In genomic region chr3:30034246-30034991, GRCh38 we compare ENCODE assay signal across 20 cellular contexts.
A peak's percentile ranks its signal among the peaks of the same experiment; 100 is the strongest.
DNase-seq lines count a peak whose midpoint lies in the region; ATAC-seq, FAIRE-seq and TF ChIP-seq lines count a peak whose summit lies in the region.
"Had no signal": no experiment of that assay in that cellular context is flagged by ENCODE, and none has a peak within 500 bp of the region (broad histone marks: within the 10 kb centered on the region; RNA-seq: fewer than 3 reads in every experiment).

No MANE protein-coding gene starts in this region.

- TF ChIP-seq RAD21 in K562 (CRISPR knock-in tag; conservative IDR thresholded peaks at IDR 0.05 in 1 of 2, IDR thresholded peaks at IDR 0.05 in 1 of 2), result no peak

- no peak overlapping the region for H3K9ac ChIP-seq in K562 (ENCODE audit: insufficient read depth in 1 of 2, low read depth in 2 of 2, low read length in 2 of 2)

- FAIRE-seq in K562 (lab: Jason Lieb, UNC), result no peak
- FAIRE-seq: A549, G401.6, GM12892, H54 had no signal

- TF ChIP-seq POLR2A in K562 (conservative IDR thresholded peaks at IDR 0.05), result no peak

- no peaks in the 10 kb centered on the region for H3K36me3 ChIP-seq in A673 (ENCODE audit: insufficient read depth, low read length, poor library complexity, severe bottlenecking)
- H3K36me3 ChIP-seq in MG63, result no peaks in the 10 kb centered on the region
- H3K36me3 ChIP-seq in K562 (ENCODE audit: control insufficient read depth, insufficient read depth, low read length), result no peaks in the 10 kb centered on the region
- no peaks in the 10 kb centered on the region for H3K36me3 ChIP-seq in H7 (replicated peaks; ENCODE audit: control insufficient read depth, insufficient read depth, low read length)

- DNase-seq in A673 (ENCODE audit: low spot score), result peak; percentile 97
- peak; percentile 28 for DNase-seq in MG63
- no peak for DNase-seq in K562 (ENCODE audit: extremely low read depth in 1 of 4, low spot score in 3 of 4)
- peak; percentile 20 for DNase-seq in iris pigment epithelial cell (ENCODE audit: low read depth)
- DNase-seq in H7, result no peak
- DNase-seq in NCI-H69 (lab: John Stamatoyannopoulos, UW), result no peak
- DNase-seq in activated CD4-positive, alpha-beta T cell treated with anti-CD3 and anti-CD28 coated beads for 4 hours, result no peak
- DNase-seq: 8988T; C1 segment of cervical spinal cord; Caco-2; CD4-positive, alpha-beta memory T cell; DMS153; DND-41; GOT3; HFFc6 had no signal

- H3K27ac ChIP-seq in A673 (ENCODE audit: low read depth, low read length, poor library complexity, severe bottlenecking) (peak overlapping the region; percentile 96), K562 (ENCODE audit: extremely low read depth, low read depth, low read length) (no peak overlapping the region)
- H3K27ac ChIP-seq: A549 had no signal

- intact Hi-C loops in A673 (cut with micrococcal nuclease; ENCODE audit: unreplicated experiment) (loop anchor here (1.0 to 10.0 kb wide), 5 partner anchors 699 to 1180 kb away; partner anchors contain the start of gene RBMS3), K562 (cut with micrococcal nuclease) (no loop called here)

- H3K9me1 ChIP-seq in K562 (ENCODE audit: control insufficient read depth, insufficient read depth, low read length), result no peaks in the 10 kb centered on the region

- CTCF ChIA-PET in A673 (lab: Charles Lee), result interaction anchor here (0.5 to 0.7 kb wide), 5 partner anchors 165 to 1267 kb away, joined by 3 to 10 read pairs (median 4); no protein-coding TSS in a partner anchor
- CTCF ChIA-PET in K562 (lab: Yijun Ruan, JAX; ENCODE audit: low intra/inter-chr PET ratio), result no interaction called here

- 0% methylated on average over 1 of the region's 1 CpG for WGBS in K562 (ENCODE audit: insufficient coverage, low coverage, missing lambda C conversion rate)

- H4K20me1 ChIP-seq in K562 (replicated peaks; ENCODE audit: control insufficient read depth, insufficient read depth, low read length), result no peaks in the 10 kb centered on the region

- ATAC-seq in K562, result no peak
- ATAC-seq: A549, HCT116 had no signal

- BruUV-seq in A673 (replicated peaks; lab: Mats Ljungman, UMichigan) (no TSS peak), K562 (replicated peaks; lab: Mats Ljungman, UMichigan) (no TSS peak)

- H3K27me3 ChIP-seq in A673 (replicated peaks; ENCODE audit: insufficient read depth, low read depth, low read length, poor library complexity), result no peaks in the 10 kb centered on the region
- no peaks in the 10 kb centered on the region for H3K27me3 ChIP-seq in MG63
- H3K27me3 ChIP-seq in K562 (ENCODE audit: control insufficient read depth in 2 of 2, insufficient read depth in 2 of 2, low read length in 2 of 2), result no peaks in the 10 kb centered on the region
- H3K27me3 ChIP-seq in H7 (ENCODE audit: control insufficient read depth, insufficient read depth, low read length), result no peaks in the 10 kb centered on the region

- H3K9me3 ChIP-seq in A673 (ENCODE audit: low read depth, low read length, poor library complexity, severe bottlenecking) (peaks cover 9% of the 10 kb centered on the region), MG63 (no peaks in the 10 kb centered on the region), K562 (replicated peaks; ENCODE audit: control insufficient read depth, insufficient read depth, low read depth, low read length) (no peaks in the 10 kb centered on the region)
- H3K9me3 ChIP-seq: A549, Caco-2 had no signal

- TF ChIP-seq CTCF in A673 (conservative IDR thresholded peaks at IDR 0.05; ENCODE audit: low read depth, low read length), result no peak
- TF ChIP-seq CTCF in K562 (IDR thresholded peaks at IDR 0.05 in 2 of 3, conservative IDR thresholded peaks at IDR 0.05 in 1 of 3; ENCODE audit: insufficient read depth in 2 of 3, low read depth in 1 of 3, low read length in 3 of 3), result no peak

- no peak for TF ChIP-seq EP300 in K562 (IDR thresholded peaks at IDR 0.05; ENCODE audit: low read length)

- H3K4me1 ChIP-seq in A673 (ENCODE audit: insufficient read depth, low read length, poor library complexity, severe bottlenecking) (peaks cover 51% of the 10 kb centered on the region), K562 (replicated peaks in 1 of 2; ENCODE audit: control insufficient read depth in 2 of 2, insufficient read depth in 2 of 2, low read length in 2 of 2) (no peaks in the 10 kb centered on the region)
- H3K4me1 ChIP-seq: A549, Caco-2 had no signal

- no peak overlapping the region for H3K4me2 ChIP-seq in K562 (ENCODE audit: insufficient read depth, low read length)
- H3K4me2 ChIP-seq: A549 had no signal

- POLR2A ChIA-PET in A673 (lab: Charles Lee; ENCODE audit: low non-redundant PET), result interaction anchor here (0.5 to 0.7 kb wide), 4 partner anchors 546 to 702 kb away, joined by 3 to 18 read pairs (median 4); no protein-coding TSS in a partner anchor
- POLR2A ChIA-PET in K562 (lab: Yijun Ruan, JAX), result no interaction called here

- H3K79me2 ChIP-seq in K562 (ENCODE audit: control insufficient read depth, insufficient read depth, low read length), result no peaks in the 10 kb centered on the region

- no peak overlapping the region for H2AFZ ChIP-seq in K562 (ENCODE audit: low read depth, low read length)

- in situ Hi-C loops in K562 (cut with MboI), result no loop called here

- H3K4me3 ChIP-seq in A673 (ENCODE audit: low read depth, low read length, poor library complexity, severe bottlenecking) (no peak overlapping the region), MG63 (no peak overlapping the region), K562 (no peak overlapping the region), H7 (ENCODE audit: insufficient read depth, low read depth, low read length) (no peak overlapping the region)
- H3K4me3 ChIP-seq: A549 had no signal

TF ChIP-seq in K562, 482 proteins besides CTCF, POLR2A, EP300 and RAD21:
- peak; percentile 29 for TF ChIP-seq HNRNPK (IDR thresholded peaks at IDR 0.05; ENCODE audit: low read depth, low read length, poor library complexity, severe bottlenecking)
- TF ChIP-seq ZNF133 (CRISPR knock-in tag; IDR thresholded peaks at IDR 0.05), result no peak
- TF ChIP-seq ELK1 (CRISPR knock-in tag; IDR thresholded peaks at IDR 0.05), result no peak
- TF ChIP-seq BCOR (IDR thresholded peaks at IDR 0.05), result no peak
- TF ChIP-seq E2F6 (IDR thresholded peaks at IDR 0.05; ENCODE audit: borderline replicate concordance in 1 of 2, extremely low read depth in 1 of 2, insufficient read depth in 1 of 2, insufficient read length in 1 of 2, low read depth in 1 of 2, low read length in 1 of 2, poor library complexity in 1 of 2, severe bottlenecking in 1 of 2), result no peak
- no peak for TF ChIP-seq ZNF197 (CRISPR knock-in tag; IDR thresholded peaks at IDR 0.05; ENCODE audit: low read depth)
- TF ChIP-seq NCOR1 (IDR thresholded peaks at IDR 0.05), result no peak
- no peak for TF ChIP-seq TCF15 (CRISPR knock-in tag; IDR thresholded peaks at IDR 0.05)
- TF ChIP-seq RFX5 (IDR thresholded peaks at IDR 0.05; ENCODE audit: low read depth, low read length), result no peak

Comparison
In these comparisons a context has a peak if more than half of its experiments do, and no peak if none do; other contexts are left out.
1. DNase-seq: peak in A673 (single experiment), MG63 (single experiment) and iris pigment epithelial cell (single experiment); none in K562 (0 of 4), H7 (single experiment), NCI-H69 (single experiment) and activated CD4-positive, alpha-beta T cell treated with anti-CD3 and anti-CD28 coated beads for 4 hours (0 of 2).